8 cellular contexts compared by ENCODE assay signal in genomic region chr14:93103392-93104080, GRCh38. TPM values are rescaled to one million over a fixed set of nuclear protein-coding genes. Genes with fewer than 3 reads are reported as not detected.
DNase-seq lines count a peak whose midpoint lies in the region; ATAC-seq and TF ChIP-seq lines count a peak whose summit lies in the region.

No MANE protein-coding gene starts in this region.

- no peak overlapping the region for H3K4me3 ChIP-seq in HL-60 (replicated peaks; ENCODE audit: insufficient read depth, low read length)

- H3K4me1 ChIP-seq in foreskin keratinocyte, result peaks cover 24% of the 10 kb centered on the region

- peak; percentile 92 for ATAC-seq in GM21381 (IDR thresholded peaks at IDR 0.05; ENCODE audit: unreplicated experiment)
- peak; percentile 33 for ATAC-seq in foreskin keratinocyte

- CTCF ChIA-PET in HEK293T (lab: Yijun Ruan, JAX), result interaction anchor here (2.1 kb wide), 1 partner anchor 10 kb away, joined by 15 read pairs; no protein-coding TSS in a partner anchor

- H3K27me3 ChIP-seq in HL-60 (ENCODE audit: insufficient read depth, poor library complexity, severe bottlenecking) (no peaks in the 10 kb centered on the region), foreskin keratinocyte (no peaks in the 10 kb centered on the region)

- peak overlapping the region; percentile 58 for H3K27ac ChIP-seq in HL-60 (replicated peaks)
- peak overlapping the region; percentile 61 for H3K27ac ChIP-seq in foreskin keratinocyte

- POLR2A ChIA-PET in HEK293T (lab: Yijun Ruan, JAX), result no interaction called here

- TF ChIP-seq CTCF in HL-60 (IDR thresholded peaks at IDR 0.05; ENCODE audit: insufficient read depth, low read length) (no peak), foreskin keratinocyte (conservative IDR thresholded peaks at IDR 0.05) (no peak)

- peak; percentile 90 for DNase-seq in Daoy (ENCODE audit: low read depth)
- DNase-seq in HL-60 (ENCODE audit: low read depth in 1 of 2, low spot score in 1 of 2), result peak in 1 of 2 experiments; percentile 85
- peak; percentile 72 for DNase-seq in activated CD4-positive, alpha-beta T cell treated with anti-CD3 and anti-CD28 coated beads for 48 hours
- DNase-seq in foreskin keratinocyte, result no peak
- DNase-seq in stimulated activated CD8-positive, alpha-beta memory T cell treated with anti-CD3 and anti-CD28 coated beads, Interleukin-7, amount 100 ng/mL, for 48 hours (ENCODE audit: extremely low read depth in 1 of 2, low read depth in 1 of 2), result peak; percentile 49 to 72
- no peak for DNase-seq in NCI-H1930 (lab: John Stamatoyannopoulos, UW)
- DNase-seq in HEK293T (ENCODE audit: extremely low spot score), result no peak

TF ChIP-seq in HEK293T, 16 proteins besides CTCF, POLR2A, EP300 and RAD21:
- TF ChIP-seq ZNF384 (IDR thresholded peaks at IDR 0.05) (no peak), CTBP1 (IDR thresholded peaks at IDR 0.05; ENCODE audit: borderline replicate concordance) (no peak), ARNT (IDR thresholded peaks at IDR 0.05) (no peak), LEF1 (IDR thresholded peaks at IDR 0.05; ENCODE audit: borderline replicate concordance) (no peak)
TF ChIP-seq in HEK293T: peak in this region for 0.

RNA-seq across cellular contexts. Expression of gene ITPK1, which starts 12.2 kb away (rescaled TPM):
- 14.2 and 24.7 TPM in 2 replicates for total RNA-seq in Daoy (2014; rRNA removed; shearing (Covaris generic))
- total RNA-seq in foreskin keratinocyte, result 77.9 and 94.3 TPM in 2 replicates
- 55.4 and 75.3 TPM in 2 replicates for polyA plus RNA-seq in foreskin keratinocyte

Comparison
In these comparisons a context has a peak if more than half of its experiments do, and no peak if none do; other contexts are left out.
1. DNase-seq: peak in Daoy (single experiment), activated CD4-positive, alpha-beta T cell treated with anti-CD3 and anti-CD28 coated beads for 48 hours (single experiment) and stimulated activated CD8-positive, alpha-beta memory T cell treated with anti-CD3 and anti-CD28 coated beads, Interleukin-7, amount 100 ng/mL, for 48 hours (2 of 2); none in foreskin keratinocyte (0 of 2), NCI-H1930 (0 of 2) and HEK293T (single experiment).